8 cellular contexts compared by ENCODE assay signal in the genomic region with DNA sequence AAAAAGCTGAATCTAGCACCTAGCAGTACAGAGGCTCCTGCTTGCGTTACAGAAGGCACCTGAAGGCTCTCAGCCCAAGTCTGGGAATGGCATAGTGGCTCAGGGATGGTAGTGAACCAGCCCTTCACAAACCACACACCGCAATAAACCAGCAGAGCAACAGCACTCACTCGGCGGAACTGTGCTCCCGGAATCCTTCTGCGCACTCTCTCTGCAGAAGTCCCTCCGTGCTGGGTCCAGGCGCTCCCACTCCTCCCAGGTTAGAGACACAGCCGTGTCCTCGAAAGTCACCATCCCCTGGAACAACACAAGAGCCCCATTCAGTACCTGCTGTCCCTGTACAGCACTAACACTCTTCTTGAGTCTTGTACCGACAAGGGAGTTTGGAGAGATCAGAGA. TPM values are rescaled to one million over a fixed set of nuclear protein-coding genes. Genes with fewer than 3 reads are reported as not detected.
A peak's percentile ranks its signal among the peaks of the same experiment; 100 is the strongest.
DNase-seq lines count a peak whose midpoint lies in the region; ATAC-seq and TF ChIP-seq lines count a peak whose summit lies in the region.

No MANE protein-coding gene starts in this region.

- no peaks in the 10 kb centered on the region for H3K27me3 ChIP-seq in left ventricle myocardium inferior (ENCODE audit: low read depth)
- no peaks in the 10 kb centered on the region for H3K27me3 ChIP-seq in adipocyte (replicated peaks; ENCODE audit: control insufficient read depth, insufficient read depth, low read length)
- no peaks in the 10 kb centered on the region for H3K27me3 ChIP-seq in lower lobe of right lung (ENCODE audit: low read depth)
- no peaks in the 10 kb centered on the region for H3K27me3 ChIP-seq in adrenal gland

- TF ChIP-seq POLR2A in adrenal gland (IDR thresholded peaks at IDR 0.05) = no peak

- H3K36me3 ChIP-seq in left ventricle myocardium inferior = peaks cover 51% of the 10 kb centered on the region
- H3K36me3 ChIP-seq in adipocyte (ENCODE audit: control insufficient read depth, insufficient read depth, low read length, severe bottlenecking) = peaks cover 18% of the 10 kb centered on the region
- peaks cover 49% of the 10 kb centered on the region for H3K36me3 ChIP-seq in lower lobe of right lung
- H3K36me3 ChIP-seq in urinary bladder (ENCODE audit: insufficient read depth) = peaks cover 6% of the 10 kb centered on the region
- peaks cover 0 to 22% of the 10 kb centered on the region in 2 donors for H3K36me3 ChIP-seq in adrenal gland (replicated peaks in 1 of 2)

- H3K27ac ChIP-seq in left ventricle myocardium inferior (replicated peaks) (no peak overlapping the region), lower lobe of right lung (no peak overlapping the region), urinary bladder (ENCODE audit: low read depth) (no peak overlapping the region), adrenal gland (no peak overlapping the region)

- H3K9me3 ChIP-seq in left ventricle myocardium inferior (replicated peaks) = peaks cover 23% of the 10 kb centered on the region
- H3K9me3 ChIP-seq in adipocyte (ENCODE audit: control insufficient read depth, low read length) = peaks cover 13% of the 10 kb centered on the region
- peaks cover 15% of the 10 kb centered on the region for H3K9me3 ChIP-seq in lower lobe of right lung
- H3K9me3 ChIP-seq in adrenal gland (replicated peaks in 1 of 3) = peaks cover 0 to 10% (median 2%) of the 10 kb centered on the region in 3 donors

- peaks cover 42% of the 10 kb centered on the region for H3K4me1 ChIP-seq in left ventricle myocardium inferior
- peaks cover 21% of the 10 kb centered on the region for H3K4me1 ChIP-seq in adipocyte (ENCODE audit: control insufficient read depth, insufficient read depth, low read length)
- peaks cover 25% of the 10 kb centered on the region for H3K4me1 ChIP-seq in lower lobe of right lung
- peaks cover 3% of the 10 kb centered on the region for H3K4me1 ChIP-seq in urinary bladder (ENCODE audit: insufficient read depth)
- H3K4me1 ChIP-seq in adrenal gland (replicated peaks in 1 of 2) = peaks cover 21 to 24% of the 10 kb centered on the region in 2 donors

- H3K9ac ChIP-seq in adipocyte (ENCODE audit: low read length) = peak overlapping the region; percentile 97

- intact Hi-C loops in left ventricle myocardium inferior (cut with micrococcal nuclease) = no loop called here
- intact Hi-C loops in left cardiac atrium (cut with DNase I) = loop anchor here in 1 of 2 donors (2.0 kb wide), 1 partner anchor 26 kb away; a partner anchor contains a TSS
- intact Hi-C loops in lower lobe of right lung (cut with DNase I) = no loop called here
- intact Hi-C loops in adrenal gland (cut with DNase I) = loop anchor here in 1 of 2 donors (5.0 kb wide), 1 partner anchor 54 kb away; a partner anchor contains a TSS

- H3K4me3 ChIP-seq in left ventricle myocardium inferior (peak overlapping the region; percentile 99), adipocyte (ENCODE audit: low read length) (peak overlapping the region; percentile 100), lower lobe of right lung (peak overlapping the region; percentile 94), urinary bladder (ENCODE audit: low read depth, low read length) (peak overlapping the region; percentile 88), adrenal gland (peak overlapping the region in 1 of 4 donors; percentile 82)

- DNase-seq in left ventricle myocardium inferior (no peak), left cardiac atrium (no peak), adipocyte (ENCODE audit: low read depth) (no peak), lower lobe of right lung (no peak), adrenal gland (no peak), CD1c-positive myeloid dendritic cell (ENCODE audit: extremely low spot score) (no peak)

- 70% methylated on average over 11 of the region's 11 CpGs for WGBS in urinary bladder
- WGBS in adrenal gland, 4 donors = 28 to 63% (median 52%) methylated on average over 10 to 11 of the region's 11 CpGs

- no peak for ATAC-seq in left cardiac atrium
- no peak for ATAC-seq in lower lobe of right lung
- no peak for ATAC-seq in GM18907 (IDR thresholded peaks at IDR 0.05; ENCODE audit: unreplicated experiment)

- TF ChIP-seq CTCF in left ventricle myocardium inferior (IDR thresholded peaks at IDR 0.05; ENCODE audit: borderline replicate concordance) (no peak), lower lobe of right lung (IDR thresholded peaks at IDR 0.05) (no peak), adrenal gland (IDR thresholded peaks at IDR 0.05) (no peak)

RNA-seq across cellular contexts. Expression of a gene that starts 1.5 kb away (rescaled TPM):
- total RNA-seq in left ventricle myocardium inferior (15.6 TPM), left cardiac atrium (10 to 100 TPM; 17.3 to 19.6 TPM), lower lobe of right lung (32.9 TPM), urinary bladder (38.8 TPM), adrenal gland (10 to 100 TPM; 11.8 to 29.5 (median 23.6) TPM)
- polyA plus RNA-seq in urinary bladder (17.3 TPM), adrenal gland (10 to 100 TPM; 10.5 to 31.0 (median 18.5) TPM)

RNA-seq across cellular contexts. Expression of a gene that starts 5.9 kb away (rescaled TPM):
- total RNA-seq in left ventricle myocardium inferior = 6.0 TPM
- total RNA-seq in left cardiac atrium = 1 to 10 TPM; 6.1 to 6.3 TPM
- total RNA-seq in lower lobe of right lung = 6.2 TPM
- 14.6 TPM for total RNA-seq in urinary bladder
- polyA plus RNA-seq in urinary bladder = 6.7 TPM
- 1 to 10 TPM; 7.3 to 9.9 (median 8.7) TPM for total RNA-seq in adrenal gland
- polyA plus RNA-seq in adrenal gland = 10 to 100 TPM in 1 of 3 donors, 1 to 10 TPM in 2; 4.5 to 12.1 (median 6.1) TPM

RNA-seq across cellular contexts. Expression of a gene that starts 25.9 kb away (rescaled TPM):
- 3.3 TPM for total RNA-seq in left ventricle myocardium inferior
- total RNA-seq in left cardiac atrium = 1 to 10 TPM; 2.9 to 3.2 TPM
- 11.1 TPM for total RNA-seq in lower lobe of right lung
- 22.2 TPM for total RNA-seq in urinary bladder
- 5.1 TPM for polyA plus RNA-seq in urinary bladder
- 10 to 100 TPM in 1 of 8 donors, 1 to 10 TPM in 7; 1.5 to 10.5 (median 6.2) TPM for total RNA-seq in adrenal gland
- polyA plus RNA-seq in adrenal gland = 10 to 100 TPM; 11.7 to 22.8 (median 18.0) TPM

RNA-seq across cellular contexts. Expression of a gene that starts 32.6 kb away (rescaled TPM):
- total RNA-seq in left ventricle myocardium inferior (834 TPM), left cardiac atrium (100 to 1,000 TPM; 617 to 633 TPM), lower lobe of right lung (210 TPM), urinary bladder (175 TPM), adrenal gland (1,000 to 10,000 TPM in 2 of 8 donors, 100 to 1,000 TPM in 6; 281 to 1,322 (median 343) TPM)
- polyA plus RNA-seq in urinary bladder (492 TPM), adrenal gland (1,000 to 10,000 TPM in 1 of 3 donors, 100 to 1,000 TPM in 2; 816 to 1,527 (median 908) TPM)

RNA-seq across cellular contexts. Expression of a gene that starts 53.4 kb away (rescaled TPM):
- total RNA-seq in left ventricle myocardium inferior = 6.4 TPM
- total RNA-seq in left cardiac atrium = 1 to 10 TPM; 5.4 to 5.6 TPM
- total RNA-seq in lower lobe of right lung = 6.7 TPM
- total RNA-seq in urinary bladder = 14.8 TPM
- 4.4 TPM for polyA plus RNA-seq in urinary bladder
- 1 to 10 TPM; 4.0 to 8.9 (median 6.4) TPM for total RNA-seq in adrenal gland
- polyA plus RNA-seq in adrenal gland = 10 to 100 TPM in 1 of 3 donors, 1 to 10 TPM in 2; 5.6 to 10.7 (median 9.3) TPM
